Comparison of ENCODE assay signal across 1 cellular context in the genomic region with DNA sequence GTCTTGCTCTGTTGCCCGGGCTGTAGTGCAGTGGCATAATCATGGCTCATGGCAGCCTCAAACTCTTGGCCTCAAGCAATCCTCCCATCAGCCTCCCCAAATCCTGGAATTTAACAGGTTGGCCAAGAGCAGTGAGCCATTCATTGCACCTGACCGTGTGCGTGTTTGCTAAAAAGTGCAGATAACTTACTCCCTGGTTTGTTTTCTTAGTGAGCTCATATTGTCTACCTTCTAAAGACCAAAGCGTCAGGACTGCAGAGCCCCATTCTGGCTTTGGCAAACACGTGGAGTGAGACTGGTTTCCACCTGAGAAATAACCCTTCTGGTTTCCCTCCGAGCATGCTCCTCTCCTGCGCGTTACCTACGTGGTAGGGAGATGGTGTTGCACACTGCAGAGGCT.
TF ChIP-seq lines count a peak whose summit lies in the region.

No MANE protein-coding gene starts in this region.

TF ChIP-seq in HepG2, 621 proteins besides CTCF, POLR2A, EP300 and RAD21 (continued from another document and continues in another):
- TF ChIP-seq, protein P1, sequence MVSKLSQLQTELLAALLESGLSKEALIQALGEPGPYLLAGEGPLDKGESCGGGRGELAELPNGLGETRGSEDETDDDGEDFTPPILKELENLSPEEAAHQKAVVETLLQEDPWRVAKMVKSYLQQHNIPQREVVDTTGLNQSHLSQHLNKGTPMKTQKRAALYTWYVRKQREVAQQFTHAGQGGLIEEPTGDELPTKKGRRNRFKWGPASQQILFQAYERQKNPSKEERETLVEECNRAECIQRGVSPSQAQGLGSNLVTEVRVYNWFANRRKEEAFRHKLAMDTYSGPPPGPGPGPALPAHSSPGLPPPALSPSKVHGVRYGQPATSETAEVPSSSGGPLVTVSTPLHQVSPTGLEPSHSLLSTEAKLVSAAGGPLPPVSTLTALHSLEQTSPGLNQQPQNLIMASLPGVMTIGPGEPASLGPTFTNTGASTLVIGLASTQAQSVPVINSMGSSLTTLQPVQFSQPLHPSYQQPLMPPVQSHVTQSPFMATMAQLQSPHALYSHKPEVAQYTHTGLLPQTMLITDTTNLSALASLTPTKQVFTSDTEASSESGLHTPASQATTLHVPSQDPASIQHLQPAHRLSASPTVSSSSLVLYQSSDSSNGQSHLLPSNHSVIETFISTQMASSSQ (IDR thresholded peaks at IDR 0.05; ENCODE audit: low read depth) = no peak
- TF ChIP-seq, protein P1 (CRISPR knock-in tag; IDR thresholded peaks at IDR 0.05; ENCODE audit: borderline replicate concordance) = no peak
- peak; percentile 85 for TF ChIP-seq TEAD3 (CRISPR knock-in tag; optimal IDR thresholded peaks at IDR 0.05; ENCODE audit: borderline replicate concordance)
- no peak for TF ChIP-seq ZNF225 (CRISPR knock-in tag; IDR thresholded peaks at IDR 0.05)
- TF ChIP-seq HNF4A (CRISPR knock-in tag; IDR thresholded peaks at IDR 0.05) = peak; percentile 31; the same call in 1 of the 2 replicates
- peak; percentile 61; the same call in 1 of the 2 replicates for TF ChIP-seq HMG20A (CRISPR knock-in tag; IDR thresholded peaks at IDR 0.05; ENCODE audit: borderline replicate concordance)
- TF ChIP-seq KMT2B (CRISPR knock-in tag; IDR thresholded peaks at IDR 0.05) = peak; percentile 49; the same call in 1 of the 2 replicates
- peak; percentile 76; the same call in 1 of the 2 replicates for TF ChIP-seq ZNF441 (CRISPR knock-in tag; IDR thresholded peaks at IDR 0.05; ENCODE audit: borderline replicate concordance)
- TF ChIP-seq HHEX (CRISPR knock-in tag; IDR thresholded peaks at IDR 0.05) = 0 out of 2 replicates have a peak, but pooled peaks have one; percentile 19
- peak; percentile 49; the same call in 1 of the 2 replicates for TF ChIP-seq ARID4A (CRISPR knock-in tag; IDR thresholded peaks at IDR 0.05; ENCODE audit: borderline replicate concordance)
- TF ChIP-seq ZNF605 (CRISPR knock-in tag; IDR thresholded peaks at IDR 0.05) = peak; percentile 81
- peak; percentile 69; the same call in 1 of the 2 replicates for TF ChIP-seq ZMYM2 (CRISPR knock-in tag; IDR thresholded peaks at IDR 0.05)
- TF ChIP-seq E2F1 (CRISPR knock-in tag; IDR thresholded peaks at IDR 0.05) = no peak
- TF ChIP-seq AHR (CRISPR knock-in tag; IDR thresholded peaks at IDR 0.05) = no peak; the same call in 1 of the 2 replicates
- no peak for TF ChIP-seq MAF1 (CRISPR knock-in tag; IDR thresholded peaks at IDR 0.05; ENCODE audit: borderline replicate concordance)
- TF ChIP-seq, protein P2, sequence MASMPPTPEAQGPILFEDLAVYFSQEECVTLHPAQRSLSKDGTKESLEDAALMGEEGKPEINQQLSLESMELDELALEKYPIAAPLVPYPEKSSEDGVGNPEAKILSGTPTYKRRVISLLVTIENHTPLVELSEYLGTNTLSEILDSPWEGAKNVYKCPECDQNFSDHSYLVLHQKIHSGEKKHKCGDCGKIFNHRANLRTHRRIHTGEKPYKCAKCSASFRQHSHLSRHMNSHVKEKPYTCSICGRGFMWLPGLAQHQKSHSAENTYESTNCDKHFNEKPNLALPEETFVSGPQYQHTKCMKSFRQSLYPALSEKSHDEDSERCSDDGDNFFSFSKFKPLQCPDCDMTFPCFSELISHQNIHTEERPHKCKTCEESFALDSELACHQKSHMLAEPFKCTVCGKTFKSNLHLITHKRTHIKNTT (CRISPR knock-in tag; IDR thresholded peaks at IDR 0.05) = no peak
- TF ChIP-seq ZBTB8A (CRISPR knock-in tag; IDR thresholded peaks at IDR 0.05; ENCODE audit: borderline replicate concordance, low read depth) = no peak
- TF ChIP-seq, protein P3, sequence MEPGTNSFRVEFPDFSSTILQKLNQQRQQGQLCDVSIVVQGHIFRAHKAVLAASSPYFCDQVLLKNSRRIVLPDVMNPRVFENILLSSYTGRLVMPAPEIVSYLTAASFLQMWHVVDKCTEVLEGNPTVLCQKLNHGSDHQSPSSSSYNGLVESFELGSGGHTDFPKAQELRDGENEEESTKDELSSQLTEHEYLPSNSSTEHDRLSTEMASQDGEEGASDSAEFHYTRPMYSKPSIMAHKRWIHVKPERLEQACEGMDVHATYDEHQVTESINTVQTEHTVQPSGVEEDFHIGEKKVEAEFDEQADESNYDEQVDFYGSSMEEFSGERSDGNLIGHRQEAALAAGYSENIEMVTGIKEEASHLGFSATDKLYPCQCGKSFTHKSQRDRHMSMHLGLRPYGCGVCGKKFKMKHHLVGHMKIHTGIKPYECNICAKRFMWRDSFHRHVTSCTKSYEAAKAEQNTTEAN (CRISPR knock-in tag; conservative IDR thresholded peaks at IDR 0.05) = peak; percentile 89
- TF ChIP-seq MBNL3 (CRISPR knock-in tag; conservative IDR thresholded peaks at IDR 0.05) = no peak
- TF ChIP-seq ZFP37 (CRISPR knock-in tag; IDR thresholded peaks at IDR 0.05; ENCODE audit: borderline replicate concordance) = peak; percentile 96
- no peak for TF ChIP-seq BATF2 (CRISPR knock-in tag; IDR thresholded peaks at IDR 0.05)
- TF ChIP-seq EHMT2 (IDR thresholded peaks at IDR 0.05; ENCODE audit: borderline replicate concordance, low read depth, low read length) = peak; percentile 24; the same call in 1 of the 2 replicates
- TF ChIP-seq ATM (IDR thresholded peaks at IDR 0.05; ENCODE audit: borderline replicate concordance) = no peak
- no peak for TF ChIP-seq ATF7-NPFF (CRISPR knock-in tag; IDR thresholded peaks at IDR 0.05; ENCODE audit: low read depth)
- TF ChIP-seq DDIT3 (CRISPR knock-in tag; IDR thresholded peaks at IDR 0.05) = no peak
- TF ChIP-seq ZNF234 (CRISPR knock-in tag; conservative IDR thresholded peaks at IDR 0.05) = no peak
- TF ChIP-seq, protein P4, sequence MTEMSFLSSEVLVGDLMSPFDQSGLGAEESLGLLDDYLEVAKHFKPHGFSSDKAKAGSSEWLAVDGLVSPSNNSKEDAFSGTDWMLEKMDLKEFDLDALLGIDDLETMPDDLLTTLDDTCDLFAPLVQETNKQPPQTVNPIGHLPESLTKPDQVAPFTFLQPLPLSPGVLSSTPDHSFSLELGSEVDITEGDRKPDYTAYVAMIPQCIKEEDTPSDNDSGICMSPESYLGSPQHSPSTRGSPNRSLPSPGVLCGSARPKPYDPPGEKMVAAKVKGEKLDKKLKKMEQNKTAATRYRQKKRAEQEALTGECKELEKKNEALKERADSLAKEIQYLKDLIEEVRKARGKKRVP (CRISPR knock-in tag; IDR thresholded peaks at IDR 0.05) = no peak
- TF ChIP-seq IRF2 (CRISPR knock-in tag; IDR thresholded peaks at IDR 0.05) = peak; percentile 55; the same call in 1 of the 2 replicates
- no peak for TF ChIP-seq ZNF713 (CRISPR knock-in tag; IDR thresholded peaks at IDR 0.05)
- 0 out of 2 replicates have a peak, but pooled peaks have one; percentile 79 for TF ChIP-seq ZNF580 (CRISPR knock-in tag; IDR thresholded peaks at IDR 0.05; ENCODE audit: borderline replicate concordance, low read depth)
- no peak for TF ChIP-seq ZNF672 (CRISPR knock-in tag; IDR thresholded peaks at IDR 0.05)
- TF ChIP-seq, protein P5, sequence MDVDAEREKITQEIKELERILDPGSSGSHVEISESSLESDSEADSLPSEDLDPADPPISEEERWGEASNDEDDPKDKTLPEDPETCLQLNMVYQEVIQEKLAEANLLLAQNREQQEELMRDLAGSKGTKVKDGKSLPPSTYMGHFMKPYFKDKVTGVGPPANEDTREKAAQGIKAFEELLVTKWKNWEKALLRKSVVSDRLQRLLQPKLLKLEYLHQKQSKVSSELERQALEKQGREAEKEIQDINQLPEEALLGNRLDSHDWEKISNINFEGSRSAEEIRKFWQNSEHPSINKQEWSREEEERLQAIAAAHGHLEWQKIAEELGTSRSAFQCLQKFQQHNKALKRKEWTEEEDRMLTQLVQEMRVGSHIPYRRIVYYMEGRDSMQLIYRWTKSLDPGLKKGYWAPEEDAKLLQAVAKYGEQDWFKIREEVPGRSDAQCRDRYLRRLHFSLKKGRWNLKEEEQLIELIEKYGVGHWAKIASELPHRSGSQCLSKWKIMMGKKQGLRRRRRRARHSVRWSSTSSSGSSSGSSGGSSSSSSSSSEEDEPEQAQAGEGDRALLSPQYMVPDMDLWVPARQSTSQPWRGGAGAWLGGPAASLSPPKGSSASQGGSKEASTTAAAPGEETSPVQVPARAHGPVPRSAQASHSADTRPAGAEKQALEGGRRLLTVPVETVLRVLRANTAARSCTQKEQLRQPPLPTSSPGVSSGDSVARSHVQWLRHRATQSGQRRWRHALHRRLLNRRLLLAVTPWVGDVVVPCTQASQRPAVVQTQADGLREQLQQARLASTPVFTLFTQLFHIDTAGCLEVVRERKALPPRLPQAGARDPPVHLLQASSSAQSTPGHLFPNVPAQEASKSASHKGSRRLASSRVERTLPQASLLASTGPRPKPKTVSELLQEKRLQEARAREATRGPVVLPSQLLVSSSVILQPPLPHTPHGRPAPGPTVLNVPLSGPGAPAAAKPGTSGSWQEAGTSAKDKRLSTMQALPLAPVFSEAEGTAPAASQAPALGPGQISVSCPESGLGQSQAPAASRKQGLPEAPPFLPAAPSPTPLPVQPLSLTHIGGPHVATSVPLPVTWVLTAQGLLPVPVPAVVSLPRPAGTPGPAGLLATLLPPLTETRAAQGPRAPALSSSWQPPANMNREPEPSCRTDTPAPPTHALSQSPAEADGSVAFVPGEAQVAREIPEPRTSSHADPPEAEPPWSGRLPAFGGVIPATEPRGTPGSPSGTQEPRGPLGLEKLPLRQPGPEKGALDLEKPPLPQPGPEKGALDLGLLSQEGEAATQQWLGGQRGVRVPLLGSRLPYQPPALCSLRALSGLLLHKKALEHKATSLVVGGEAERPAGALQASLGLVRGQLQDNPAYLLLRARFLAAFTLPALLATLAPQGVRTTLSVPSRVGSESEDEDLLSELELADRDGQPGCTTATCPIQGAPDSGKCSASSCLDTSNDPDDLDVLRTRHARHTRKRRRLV (CRISPR knock-in tag; IDR thresholded peaks at IDR 0.05) = no peak
- TF ChIP-seq CHD4 (IDR thresholded peaks at IDR 0.05; ENCODE audit: borderline replicate concordance, low read length) = no peak
- no peak for TF ChIP-seq TERF1 (CRISPR knock-in tag; IDR thresholded peaks at IDR 0.05)
- peak; percentile 23; the same call in 1 of the 2 replicates for TF ChIP-seq ZFY (CRISPR knock-in tag; IDR thresholded peaks at IDR 0.05)
